In the genomic region with DNA sequence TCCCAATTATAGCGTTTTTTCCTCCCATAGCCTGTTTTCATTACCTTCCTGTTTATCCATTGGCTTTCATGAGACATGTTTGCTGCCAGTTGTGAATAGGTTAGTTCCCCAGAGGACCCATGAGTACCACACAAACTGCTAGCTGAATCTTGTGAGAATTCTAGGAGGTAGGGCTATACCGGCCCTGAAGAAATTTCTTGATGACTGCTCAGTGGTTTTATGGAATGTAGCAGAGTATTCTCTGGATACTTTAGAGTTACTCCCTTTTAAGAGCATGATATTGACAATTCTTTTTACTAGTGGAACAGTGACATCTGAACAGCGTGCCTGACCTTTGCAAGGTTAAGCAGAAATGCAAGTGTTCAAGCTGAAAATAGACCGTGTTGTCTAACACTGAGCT, we compare ENCODE assay signal across 25 cellular contexts.
"Had no signal": no experiment of that assay in that cellular context is flagged by ENCODE, and none has a peak within 500 bp of the region (broad histone marks: within the 10 kb centered on the region; RNA-seq: fewer than 3 reads in every experiment).

No MANE protein-coding gene starts in this region.

- H3K4me3 Mint-ChIP-seq: activated CD8-positive, alpha-beta T cell treated with anti-CD3 and anti-CD28 coated beads, Interleukin-2, amount 10 ng/mL, durations not matched to agents 7 days and 5 days; activated naive CD8-positive, alpha-beta T cell treated with anti-CD3 and anti-CD28 coated beads, Interleukin-2, amount 50 U/mL, for 24 hours; activated T-helper 1 cell treated with anti-CD3 and anti-CD28 coated beads, Interleukin-12 subunit alpha, Interleukin-12 subunit beta, Interleukin-2, Interleukin-4 antibody, amounts not matched to agents 30 ng/mL and 10 ng/mL and 1 ng/mL, durations not matched to agents 14 hours and 24 hours and 36 hours; dendritic cell treated with granulocyte-macrophage colony-stimulating factor and Interleukin-4, amounts not matched to agents 40 ng/mL and 50 ng/mL, for 4 days; stimulated activated naive CD8-positive, alpha-beta T cell treated with anti-CD3 and anti-CD28 coated beads, Interleukin-15, Interleukin-2, amounts not matched to agents 100 ng/mL and 50 ng/mL, for 24 hours had no signal

- DNase-seq: activated CD4-positive, alpha-beta T cell treated with anti-CD3 and anti-CD28 coated beads for 1 hour; activated CD4-positive, alpha-beta T cell treated with anti-CD3 and anti-CD28 coated beads, Interleukin-2, amount 50 U/mL, for 1 hour; activated CD8-positive, alpha-beta T cell treated with anti-CD3 and anti-CD28 coated beads, Interleukin-2, amount 10 ng/mL, durations not matched to agents 7 days and 5 days; activated gamma-delta T cell; activated naive CD4-positive, alpha-beta T cell treated with anti-CD3 and anti-CD28 coated beads, Interleukin-2, amount 50 U/mL, for 16 hours; activated naive CD8-positive, alpha-beta T cell treated with anti-CD3 and anti-CD28 coated beads, Interleukin-2, amount 50 U/mL, for 24 hours; brain microvascular endothelial cell; caudate nucleus; effector CD4-positive, alpha-beta T cell; foreskin fibroblast; kidney; left ventricle myocardium inferior; stimulated activated CD4-positive, alpha-beta T cell treated with anti-CD3 and anti-CD28 coated beads, Interleukin-4, amount 100 ng/mL, for 24 hours; T-helper 1 cell; transverse colon; WERI-Rb-1 had no signal

- H3K4me1 Mint-ChIP-seq: activated naive CD8-positive, alpha-beta T cell treated with anti-CD3 and anti-CD28 coated beads, Interleukin-2, amount 50 U/mL, for 24 hours had no signal

- H3K27ac ChIP-seq: ascending aorta, brain microvascular endothelial cell, left ventricle myocardium inferior, right atrium auricular region, WERI-Rb-1 had no signal

- H3K27ac Mint-ChIP-seq: activated CD8-positive, alpha-beta T cell treated with anti-CD3 and anti-CD28 coated beads, Interleukin-2, amount 10 ng/mL, durations not matched to agents 7 days and 5 days; activated naive CD8-positive, alpha-beta T cell treated with anti-CD3 and anti-CD28 coated beads, Interleukin-2, amount 50 U/mL, for 24 hours; activated T-helper 1 cell treated with anti-CD3 and anti-CD28 coated beads, Interleukin-12 subunit alpha, Interleukin-12 subunit beta, Interleukin-2, Interleukin-4 antibody, amounts not matched to agents 30 ng/mL and 10 ng/mL and 1 ng/mL, durations not matched to agents 14 hours and 24 hours and 36 hours; dendritic cell treated with granulocyte-macrophage colony-stimulating factor and Interleukin-4, amounts not matched to agents 40 ng/mL and 50 ng/mL, for 4 days; progenitor cell of endocrine pancreas; stimulated activated naive CD8-positive, alpha-beta T cell treated with anti-CD3 and anti-CD28 coated beads, Interleukin-15, Interleukin-2, amounts not matched to agents 100 ng/mL and 50 ng/mL, for 24 hours had no signal

- H3K27me3 Mint-ChIP-seq: activated naive CD8-positive, alpha-beta T cell treated with anti-CD3 and anti-CD28 coated beads, Interleukin-2, amount 50 U/mL, for 24 hours; dendritic cell treated with granulocyte-macrophage colony-stimulating factor and Interleukin-4, amounts not matched to agents 40 ng/mL and 50 ng/mL, for 4 days; progenitor cell of endocrine pancreas; stimulated activated naive CD8-positive, alpha-beta T cell treated with anti-CD3 and anti-CD28 coated beads, Interleukin-15, Interleukin-2, amounts not matched to agents 100 ng/mL and 50 ng/mL, for 24 hours had no signal

- H3K36me3 ChIP-seq: ascending aorta, brain microvascular endothelial cell, left ventricle myocardium inferior, right atrium auricular region, WERI-Rb-1 had no signal

- FAIRE-seq: endometrium, kidney, TTC549, urothelium cell line had no signal

- H3K4me1 ChIP-seq: ascending aorta, left ventricle myocardium inferior, right atrium auricular region, transverse colon had no signal

- H3K9me3 ChIP-seq: ascending aorta, left ventricle myocardium inferior, right atrium auricular region, transverse colon had no signal

- H3K9me3 Mint-ChIP-seq: activated naive CD8-positive, alpha-beta T cell treated with anti-CD3 and anti-CD28 coated beads, Interleukin-2, amount 50 U/mL, for 24 hours; activated T-helper 1 cell treated with anti-CD3 and anti-CD28 coated beads, Interleukin-12 subunit alpha, Interleukin-12 subunit beta, Interleukin-2, Interleukin-4 antibody, amounts not matched to agents 30 ng/mL and 10 ng/mL and 1 ng/mL, durations not matched to agents 14 hours and 24 hours and 36 hours; dendritic cell treated with granulocyte-macrophage colony-stimulating factor and Interleukin-4, amounts not matched to agents 40 ng/mL and 50 ng/mL, for 4 days; stimulated activated naive CD8-positive, alpha-beta T cell treated with anti-CD3 and anti-CD28 coated beads, Interleukin-15, Interleukin-2, amounts not matched to agents 100 ng/mL and 50 ng/mL, for 24 hours had no signal

- H3K27me3 ChIP-seq: ascending aorta, brain microvascular endothelial cell, right atrium auricular region, transverse colon had no signal

- ATAC-seq: activated CD8-positive, alpha-beta T cell treated with anti-CD3 and anti-CD28 coated beads, Interleukin-2, amount 10 ng/mL, durations not matched to agents 7 days and 5 days; activated naive CD8-positive, alpha-beta T cell treated with anti-CD3 and anti-CD28 coated beads, Interleukin-2, amount 50 U/mL, for 24 hours had no signal

- H3K4me3 ChIP-seq: ascending aorta, left ventricle myocardium inferior, right atrium auricular region, transverse colon had no signal
